ENCODE assay signal across 1 cellular context in the genomic region with DNA sequence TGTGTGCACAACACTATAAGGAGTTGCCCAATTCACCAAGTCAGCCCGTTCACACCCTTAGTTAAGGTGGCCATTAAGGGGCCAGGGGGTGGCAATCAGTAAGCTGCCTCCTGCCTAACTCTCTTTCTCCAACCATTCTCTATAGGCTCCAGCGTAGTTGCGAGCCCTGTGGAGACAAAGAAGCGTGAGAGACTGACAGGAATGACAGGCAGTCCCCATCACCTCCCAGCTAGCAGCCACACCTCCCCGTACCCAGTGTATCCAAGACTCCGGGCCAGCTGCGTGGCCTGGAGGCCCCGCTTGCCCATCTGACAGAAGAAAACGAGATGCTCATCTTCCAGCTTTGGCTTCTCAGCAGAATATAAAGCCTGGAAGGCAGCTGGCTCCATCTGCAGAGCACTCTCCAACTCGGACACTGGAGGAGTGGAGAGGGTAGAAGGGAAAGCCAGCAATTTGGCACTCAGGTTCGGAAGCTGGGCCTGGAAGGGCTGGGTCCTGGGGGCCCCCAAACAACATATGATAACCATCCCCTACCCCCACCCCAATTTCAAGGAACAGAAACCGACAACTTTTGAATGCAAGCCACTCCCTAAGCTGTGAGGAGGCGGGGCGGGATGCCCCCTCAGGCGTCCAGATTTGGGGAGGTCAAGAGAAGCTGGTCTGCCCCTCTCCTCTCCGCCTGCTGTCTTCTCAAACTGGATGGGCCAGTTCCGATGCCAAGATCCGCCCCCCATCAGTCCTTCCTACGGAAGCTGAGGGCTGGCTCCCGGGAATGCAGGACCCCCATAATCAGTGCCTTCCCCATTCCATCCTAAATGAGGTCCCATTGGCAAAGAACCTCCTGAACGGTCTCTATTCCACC.
TF ChIP-seq lines count a peak whose summit lies in the region.

No MANE protein-coding gene starts in this region.

TF ChIP-seq in endothelial cell of umbilical vein, 7 proteins besides CTCF, POLR2A, EP300 and RAD21 (continued from another document):
- TF ChIP-seq, protein P1, sequence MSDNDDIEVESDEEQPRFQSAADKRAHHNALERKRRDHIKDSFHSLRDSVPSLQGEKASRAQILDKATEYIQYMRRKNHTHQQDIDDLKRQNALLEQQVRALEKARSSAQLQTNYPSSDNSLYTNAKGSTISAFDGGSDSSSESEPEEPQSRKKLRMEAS (IDR thresholded peaks at IDR 0.05; ENCODE audit: insufficient read depth, insufficient read length), result no peak
- TF ChIP-seq POLR2AphosphoS5 (IDR thresholded peaks at IDR 0.05; ENCODE audit: insufficient read depth, low read depth, low read length) (no peak), GATA2 (IDR thresholded peaks at IDR 0.05; ENCODE audit: insufficient read depth, insufficient read length, low read depth, low read length) (no peak)
